8 cellular contexts compared by ENCODE assay signal in genomic region chrX:154719132-154719675, GRCh38. TPM values are rescaled to one million over a fixed set of nuclear protein-coding genes. Genes with fewer than 3 reads are reported as not detected.
DNase-seq lines count a peak whose midpoint lies in the region; ATAC-seq and TF ChIP-seq lines count a peak whose summit lies in the region.

No MANE protein-coding gene starts in this region.

- no peaks in the 10 kb centered on the region for H3F3A ChIP-seq in PC-3 (ENCODE audit: low read length, unreplicated experiment)

- no peaks in the 10 kb centered on the region for H3K79me2 ChIP-seq in PC-3 (ENCODE audit: low read length)

- H3K27me3 Mint-ChIP-seq in activated naive CD8-positive, alpha-beta T cell treated with anti-CD3 and anti-CD28 coated beads, Interleukin-2, amount 10 ng/mL, durations not matched to agents 7 days and 5 days, result no peaks in the 10 kb centered on the region
- no peaks in the 10 kb centered on the region for H3K27me3 Mint-ChIP-seq in naive thymus-derived CD8-positive, alpha-beta T cell

- no peaks in the 10 kb centered on the region for H3K9me3 ChIP-seq in PC-3 (ENCODE audit: low read length)

- H3K4me1 Mint-ChIP-seq in activated naive CD8-positive, alpha-beta T cell treated with anti-CD3 and anti-CD28 coated beads, Interleukin-2, amount 10 ng/mL, durations not matched to agents 7 days and 5 days, result peaks cover 49% of the 10 kb centered on the region
- H3K4me1 Mint-ChIP-seq in naive thymus-derived CD8-positive, alpha-beta T cell, result peaks cover 22 to 70% (median 45%) of the 10 kb centered on the region in 4 donors

- H3K27me3 ChIP-seq in PC-3 (ENCODE audit: low read length), result no peaks in the 10 kb centered on the region

- DNase-seq in EH (ENCODE audit: low read depth) (peak; percentile 63), PC-3 (peak; percentile 81), NCI-H1694 treated with DMSO at 0.1 percent for 48 hours (lab: John Stamatoyannopoulos, UW) (no peak), kidney glomerular epithelial cell (lab: John Stamatoyannopoulos, UW) (no peak)
- no peak for DNase-seq in activated naive CD8-positive, alpha-beta T cell treated with anti-CD3 and anti-CD28 coated beads, Interleukin-2, amount 10 ng/mL, durations not matched to agents 7 days and 5 days
- DNase-seq in naive thymus-derived CD8-positive, alpha-beta T cell, result no peak

- peaks cover 26% of the 10 kb centered on the region for H3K4me1 ChIP-seq in PC-3 (ENCODE audit: insufficient read depth, low read length)

- no peaks in the 10 kb centered on the region for H3K9me2 ChIP-seq in PC-3 (replicated peaks; ENCODE audit: low read length)

- intact Hi-C loops in PC-3 (cut with micrococcal nuclease), result no loop called here

- H3K27ac Mint-ChIP-seq in activated naive CD8-positive, alpha-beta T cell treated with anti-CD3 and anti-CD28 coated beads, Interleukin-2, amount 10 ng/mL, durations not matched to agents 7 days and 5 days, result peak overlapping the region; percentile 88
- peak overlapping the region; percentile 19 to 93 (median 64) for H3K27ac Mint-ChIP-seq in naive thymus-derived CD8-positive, alpha-beta T cell

- peaks cover 15% of the 10 kb centered on the region for H3K36me3 Mint-ChIP-seq in activated naive CD8-positive, alpha-beta T cell treated with anti-CD3 and anti-CD28 coated beads, Interleukin-2, amount 10 ng/mL, durations not matched to agents 7 days and 5 days
- H3K36me3 Mint-ChIP-seq in naive thymus-derived CD8-positive, alpha-beta T cell, result peaks cover 0 to 2% (median 1%) of the 10 kb centered on the region in 3 donors

- H4K20me1 ChIP-seq in PC-3 (ENCODE audit: low read length), result no peaks in the 10 kb centered on the region

- CTCF ChIA-PET in PC-3 (lab: Charles Lee), result interaction anchor here (0.7 to 1.3 kb wide), 2 partner anchors 30 to 895 kb away, joined by 3 to 6 read pairs; no protein-coding TSS in a partner anchor

- BruUV-seq in PC-3 (replicated peaks; lab: Mats Ljungman, UMichigan), result no TSS peak

- TF ChIP-seq CTCF in PC-3 (conservative IDR thresholded peaks at IDR 0.05; ENCODE audit: low read depth, low read length), result no peak

- no peak overlapping the region for H3K4me3 ChIP-seq in PC-3 (ENCODE audit: low read length)

- peak overlapping the region; percentile 77 for H3K4me3 Mint-ChIP-seq in activated naive CD8-positive, alpha-beta T cell treated with anti-CD3 and anti-CD28 coated beads, Interleukin-2, amount 10 ng/mL, durations not matched to agents 7 days and 5 days
- peak overlapping the region; percentile 4 to 86 (median 68) for H3K4me3 Mint-ChIP-seq in naive thymus-derived CD8-positive, alpha-beta T cell

- peak overlapping the region; percentile 95 for H3K27ac ChIP-seq in PC-3 (ENCODE audit: low read length)

- POLR2A ChIA-PET in PC-3 (lab: Charles Lee; ENCODE audit: unreplicated experiment), result no interaction called here
- POLR2A ChIA-PET in activated naive CD8-positive, alpha-beta T cell treated with anti-CD3 and anti-CD28 coated beads, Interleukin-2, amount 10 ng/mL, durations not matched to agents 7 days and 5 days (lab: Charles Lee), result interaction anchor here (1.0 to 1.7 kb wide), 5 partner anchors 10 to 31 kb away, joined by 3 to 5 read pairs (median 5); no protein-coding TSS in a partner anchor
- POLR2A ChIA-PET in naive thymus-derived CD8-positive, alpha-beta T cell (lab: Charles Lee), result interaction anchor here (1.0 to 1.9 kb wide), 4 partner anchors 13 to 345 kb away, joined by 3 to 4 read pairs (median 4); partner anchors contain the start of genes FLNA and GAB3

- peak overlapping the region; percentile 71 for H3K9ac ChIP-seq in PC-3 (ENCODE audit: low read length)

- peak overlapping the region; percentile 69 for H3K4me2 ChIP-seq in PC-3 (ENCODE audit: low read length)

- H2AFZ ChIP-seq in PC-3 (ENCODE audit: low read length), result no peak overlapping the region

- no peaks in the 10 kb centered on the region for H3K36me3 ChIP-seq in PC-3 (ENCODE audit: low read depth, low read length)

- H3K9me3 Mint-ChIP-seq in activated naive CD8-positive, alpha-beta T cell treated with anti-CD3 and anti-CD28 coated beads, Interleukin-2, amount 10 ng/mL, durations not matched to agents 7 days and 5 days, result peaks cover 1% of the 10 kb centered on the region
- peaks cover 0 to 3% (median 0%) of the 10 kb centered on the region in 9 donors for H3K9me3 Mint-ChIP-seq in naive thymus-derived CD8-positive, alpha-beta T cell

- ATAC-seq in PC-3 (peak; percentile 81), HG03196 (IDR thresholded peaks at IDR 0.05; ENCODE audit: unreplicated experiment) (no peak), HG02852 (IDR thresholded peaks at IDR 0.05; ENCODE audit: unreplicated experiment) (no peak)
- peak; percentile 71 for ATAC-seq in activated naive CD8-positive, alpha-beta T cell treated with anti-CD3 and anti-CD28 coated beads, Interleukin-2, amount 10 ng/mL, durations not matched to agents 7 days and 5 days (ENCODE audit: low read depth)
- peak; percentile 60 to 77 for ATAC-seq in naive thymus-derived CD8-positive, alpha-beta T cell

RNA-seq across cellular contexts. Expression of gene GAB3, which starts 31.7 kb away (rescaled TPM):
- total RNA-seq in PC-3 (2014; rRNA removed), result 3.1 TPM in 1 of 2 replicates, not detected in the other
- 10 to 100 TPM; 17.7 to 18.7 TPM for total RNA-seq in activated naive CD8-positive, alpha-beta T cell treated with anti-CD3 and anti-CD28 coated beads, Interleukin-2, amount 10 ng/mL, durations not matched to agents 7 days and 5 days
- total RNA-seq in naive thymus-derived CD8-positive, alpha-beta T cell, result 1 to 10 TPM; 9.9 to 10.0 TPM
- 1 to 10 TPM in 2 of 3 donors, under 1 TPM in 1; 0.77 to 5.2 (median 1.2) TPM for polyA plus RNA-seq in naive thymus-derived CD8-positive, alpha-beta T cell

RNA-seq across cellular contexts. Expression of gene DKC1, which starts 43.5 kb away (rescaled TPM):
- 89.2 and 115 TPM in 2 replicates for total RNA-seq in PC-3 (2014; rRNA removed)
- total RNA-seq in activated naive CD8-positive, alpha-beta T cell treated with anti-CD3 and anti-CD28 coated beads, Interleukin-2, amount 10 ng/mL, durations not matched to agents 7 days and 5 days, result 10 to 100 TPM; 67.2 to 70.5 TPM
- total RNA-seq in naive thymus-derived CD8-positive, alpha-beta T cell, result 10 to 100 TPM; 74.7 to 93.7 TPM
- polyA plus RNA-seq in naive thymus-derived CD8-positive, alpha-beta T cell, result 10 to 100 TPM; 38.6 to 56.5 (median 44.2) TPM

Comparison
In these comparisons a context has a peak if more than half of its experiments do, and no peak if none do; other contexts are left out.
1. DNase-seq: peak in EH (single experiment) and PC-3 (single experiment); none in activated naive CD8-positive, alpha-beta T cell treated with anti-CD3 and anti-CD28 coated beads, Interleukin-2, amount 10 ng/mL, durations not matched to agents 7 days and 5 days (single experiment), naive thymus-derived CD8-positive, alpha-beta T cell (0 of 10), NCI-H1694 treated with DMSO at 0.1 percent for 48 hours (single experiment) and kidney glomerular epithelial cell (single experiment).
2. ATAC-seq: peak in PC-3 (single experiment), activated naive CD8-positive, alpha-beta T cell treated with anti-CD3 and anti-CD28 coated beads, Interleukin-2, amount 10 ng/mL, durations not matched to agents 7 days and 5 days (single experiment) and naive thymus-derived CD8-positive, alpha-beta T cell (2 of 2); none in HG03196 (single experiment) and HG02852 (single experiment).